Comparison of ENCODE assay signal across 21 cellular contexts in the genomic region with DNA sequence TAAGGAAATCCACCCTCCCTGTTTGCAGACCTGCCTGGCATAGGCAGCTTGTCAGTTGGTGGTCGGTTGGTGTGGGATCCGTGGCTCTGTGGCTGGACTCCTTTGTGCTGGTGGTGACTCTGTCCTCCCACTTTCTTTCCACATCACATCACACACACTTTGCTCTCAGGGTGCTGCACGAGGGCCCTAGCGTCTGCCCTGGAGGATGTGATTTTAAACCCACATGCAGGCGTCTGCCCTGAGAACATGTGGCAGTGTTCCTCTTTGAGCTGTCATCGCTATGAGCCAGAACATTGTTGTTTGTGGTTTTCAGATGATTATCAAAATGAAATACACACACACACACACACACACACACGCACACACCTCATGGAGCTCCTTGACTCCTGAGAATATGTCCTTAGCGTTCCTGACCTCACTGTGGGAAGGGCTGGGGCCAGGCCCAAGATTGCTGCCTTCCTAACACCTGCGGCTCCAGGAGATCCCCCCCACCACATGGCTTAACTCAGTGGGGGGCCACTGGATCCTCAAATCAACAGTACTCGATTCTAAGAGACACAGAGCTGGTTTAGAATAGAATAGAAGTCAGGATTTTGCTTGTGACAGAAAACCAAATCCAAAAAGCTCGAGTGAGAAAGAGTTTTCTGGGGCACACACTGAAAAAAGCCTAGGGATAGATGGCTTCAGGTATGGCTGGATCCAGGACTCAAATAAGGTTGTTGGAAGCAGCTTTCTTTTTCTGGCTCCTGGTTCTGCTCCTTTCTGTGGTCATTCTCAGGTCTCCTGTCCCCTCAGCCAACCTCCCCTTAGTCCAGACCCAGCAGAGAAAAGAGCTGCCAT. TPM values are rescaled to one million over a fixed set of nuclear protein-coding genes. Genes with fewer than 3 reads are reported as not detected.
DNase-seq lines count a peak whose midpoint lies in the region; ATAC-seq and TF ChIP-seq lines count a peak whose summit lies in the region.
"Had no signal": no experiment of that assay in that cellular context is flagged by ENCODE, and none has a peak within 500 bp of the region (broad histone marks: within the 10 kb centered on the region; RNA-seq: fewer than 3 reads in every experiment).

No MANE protein-coding gene starts in this region.

- H2BK12ac ChIP-seq in mesenchymal stem cell (ENCODE audit: low read length in 2 of 2), result no peak overlapping the region

- H3K27me3 ChIP-seq in mesenchymal stem cell (ENCODE audit: control insufficient read depth in 1 of 2, insufficient read depth in 1 of 2, low read length in 2 of 2) (peaks cover 8 to 33% of the 10 kb centered on the region in 2 experiments), foreskin keratinocyte (no peaks in the 10 kb centered on the region)
- H3K27me3 ChIP-seq: gastroesophageal sphincter, neutrophil, right atrium auricular region, upper lobe of left lung had no signal

- peak; percentile 14 for DNase-seq in stimulated activated CD4-positive, alpha-beta T cell treated with anti-CD3 and anti-CD28 coated beads, Interleukin-15, amount 100 ng/mL, for 24 hours
- DNase-seq in stimulated activated CD4-positive, alpha-beta T cell treated with anti-CD3 and anti-CD28 coated beads, Interleukin-1b, Interleukin-23, amount 100 ng/mL, for 48 hours, result no peak
- DNase-seq in activated T-cell treated with anti-CD3 and anti-CD28 coated beads, Interleukin-2, amount 50 U/mL, for 1 hour, result peak; percentile 3
- DNase-seq in mesenchymal stem cell (no peak), foreskin keratinocyte (no peak), NCI-H2227 (lab: John Stamatoyannopoulos, UW; ENCODE audit: unreplicated experiment) (no peak), HK-2 (ENCODE audit: unreplicated experiment) (no peak)
- DNase-seq: activated B cell treated with CpG ODN at 0.5 μM for 24 hours; activated CD8-positive, alpha-beta memory T cell treated with anti-CD3 and anti-CD28 coated beads, Interleukin-2, amount 50 U/mL, for 48 hours; GOT3; left cardiac atrium; NCI-H2029; NCI-H510A treated with DMSO at 0.1 percent for 48 hours had no signal

- no peak for ATAC-seq in foreskin keratinocyte
- no peak for ATAC-seq in HG03108 (IDR thresholded peaks at IDR 0.05; ENCODE audit: unreplicated experiment)
- ATAC-seq: gastroesophageal sphincter, left cardiac atrium had no signal

- no peak overlapping the region for H2BK120ac ChIP-seq in mesenchymal stem cell (ENCODE audit: low read depth, low read length)

- no peak overlapping the region for H3K4me3 ChIP-seq in mesenchymal stem cell (ENCODE audit: insufficient read depth in 1 of 2, low read depth in 1 of 2, low read length in 2 of 2)
- H3K4me3 ChIP-seq: gastroesophageal sphincter, right atrium auricular region, SJCRH30, upper lobe of left lung had no signal

- H3K27ac ChIP-seq in mesenchymal stem cell (ENCODE audit: low read length, poor library complexity, severe bottlenecking) (no peak overlapping the region), foreskin keratinocyte (no peak overlapping the region)
- H3K27ac ChIP-seq: gastroesophageal sphincter, neutrophil, right atrium auricular region, SJCRH30, upper lobe of left lung had no signal

- TF ChIP-seq CTCF in foreskin keratinocyte (conservative IDR thresholded peaks at IDR 0.05), result no peak

- H3K18ac ChIP-seq in mesenchymal stem cell (ENCODE audit: low read depth in 1 of 2, low read length in 2 of 2), result no peak overlapping the region

- H3K4me2 ChIP-seq in mesenchymal stem cell (ENCODE audit: low read length, poor library complexity, severe bottlenecking), result no peak overlapping the region

- H3K9me3 ChIP-seq in mesenchymal stem cell (ENCODE audit: control insufficient read depth, low read length), result no peaks in the 10 kb centered on the region
- H3K9me3 ChIP-seq: gastroesophageal sphincter, neutrophil, right atrium auricular region, SJCRH30, upper lobe of left lung had no signal

- no peaks in the 10 kb centered on the region for H3K36me3 ChIP-seq in mesenchymal stem cell (ENCODE audit: control insufficient read depth in 1 of 2, insufficient read depth in 2 of 2, low read depth in 1 of 2, low read length in 2 of 2)
- H3K36me3 ChIP-seq: gastroesophageal sphincter, neutrophil, right atrium auricular region, SJCRH30, upper lobe of left lung had no signal

- no peak overlapping the region for H3K23ac ChIP-seq in mesenchymal stem cell (ENCODE audit: low read length in 2 of 2)

- H4K91ac ChIP-seq in mesenchymal stem cell (ENCODE audit: low read length), result no peak overlapping the region

- no peak overlapping the region for H3K4ac ChIP-seq in mesenchymal stem cell (ENCODE audit: low read depth in 1 of 2, low read length in 2 of 2)

- H2BK15ac ChIP-seq in mesenchymal stem cell (ENCODE audit: low read depth, poor library complexity, severe bottlenecking), result no peak overlapping the region

- H3K79me1 ChIP-seq in mesenchymal stem cell (replicated peaks; ENCODE audit: low read length, poor library complexity, severe bottlenecking), result no peaks in the 10 kb centered on the region

- H2BK5ac ChIP-seq in mesenchymal stem cell (ENCODE audit: low read depth, low read length, poor library complexity, severe bottlenecking), result peak overlapping the region; percentile 32

- H4K8ac ChIP-seq in mesenchymal stem cell (ENCODE audit: low read length), result no peak overlapping the region

- H3K14ac ChIP-seq in mesenchymal stem cell (ENCODE audit: low read length in 2 of 2), result no peak overlapping the region

- WGBS in mesenchymal stem cell, result 77% methylated on average over 8 of the region's 11 CpGs

- H3K4me1 ChIP-seq in mesenchymal stem cell (ENCODE audit: control insufficient read depth, insufficient read depth, low read depth, low read length), result no peaks in the 10 kb centered on the region
- H3K4me1 ChIP-seq in foreskin keratinocyte, result no peaks in the 10 kb centered on the region
- H3K4me1 ChIP-seq: gastroesophageal sphincter, right atrium auricular region, upper lobe of left lung had no signal

- H2AK5ac ChIP-seq in mesenchymal stem cell (ENCODE audit: low read length, severe bottlenecking), result no peak overlapping the region

- H2AFZ ChIP-seq in mesenchymal stem cell (ENCODE audit: low read depth, low read length), result no peak overlapping the region

- no peak overlapping the region for H3K9ac ChIP-seq in mesenchymal stem cell (ENCODE audit: low read length)

RNA-seq across cellular contexts. Expression of gene RTP5, which starts 54.8 kb away (rescaled TPM):
- polyA plus RNA-seq in mesenchymal stem cell (2013, experiment 1 of 2), result not detected
- polyA plus RNA-seq in mesenchymal stem cell (2013, experiment 2 of 2), result not detected
- not detected in 2 replicates for total RNA-seq in foreskin keratinocyte
- not detected in 2 replicates for polyA plus RNA-seq in foreskin keratinocyte
- total RNA-seq: activated B cell treated with CpG ODN at 0.5 μM for 24 hours, bronchial epithelial cell, dermis microvascular lymphatic vessel endothelial cell, gastroesophageal sphincter, right atrium auricular region, SJCRH30 had no signal

Comparison
In these comparisons a context has a peak if more than half of its experiments do, and no peak if none do; other contexts are left out.
1. DNase-seq: peak in stimulated activated CD4-positive, alpha-beta T cell treated with anti-CD3 and anti-CD28 coated beads, Interleukin-15, amount 100 ng/mL, for 24 hours (single experiment) and activated T-cell treated with anti-CD3 and anti-CD28 coated beads, Interleukin-2, amount 50 U/mL, for 1 hour (single experiment); none in stimulated activated CD4-positive, alpha-beta T cell treated with anti-CD3 and anti-CD28 coated beads, Interleukin-1b, Interleukin-23, amount 100 ng/mL, for 48 hours (single experiment), mesenchymal stem cell (single experiment), foreskin keratinocyte (0 of 2), NCI-H2227 (single experiment) and HK-2 (single experiment).